18 cellular contexts compared by ENCODE assay signal in the genomic region with DNA sequence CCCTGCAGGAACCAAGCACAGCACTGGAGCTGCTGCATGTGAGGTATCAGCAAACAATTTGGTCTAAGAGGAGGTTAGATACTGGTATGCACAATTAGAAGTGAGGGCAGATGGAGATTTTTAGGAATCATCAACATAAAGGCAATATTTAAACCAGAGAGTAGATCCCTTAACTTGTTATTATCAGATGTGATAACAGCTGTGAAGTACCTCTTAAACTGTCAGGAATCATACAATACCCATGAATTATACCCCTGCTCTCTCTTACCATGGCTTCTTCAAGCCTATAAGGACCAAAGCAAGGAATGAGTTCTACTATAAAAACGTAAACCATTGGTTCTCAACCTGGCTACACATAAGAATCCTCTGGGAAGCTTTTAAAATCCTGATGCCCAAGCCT. TPM values are rescaled to one million over a fixed set of nuclear protein-coding genes. Genes with fewer than 3 reads are reported as not detected.
A peak's percentile ranks its signal among the peaks of the same experiment; 100 is the strongest.
DNase-seq lines count a peak whose midpoint lies in the region; ATAC-seq and TF ChIP-seq lines count a peak whose summit lies in the region.
"Had no signal": no experiment of that assay in that cellular context is flagged by ENCODE, and none has a peak within 500 bp of the region (broad histone marks: within the 10 kb centered on the region; RNA-seq: fewer than 3 reads in every experiment).

No MANE protein-coding gene starts in this region.

- no peak overlapping the region for H3K27ac ChIP-seq in HEK293 (ENCODE audit: extremely low read depth, low read depth, low read length)
- H3K27ac ChIP-seq in SJSA1: peak overlapping the region; percentile 31; the same call in 1 of the 2 replicates
- H3K27ac ChIP-seq in mesenchymal stem cell (ENCODE audit: low read length, poor library complexity, severe bottlenecking): no peak overlapping the region

- H4K91ac ChIP-seq in mesenchymal stem cell (ENCODE audit: low read length): no peak overlapping the region

- peaks cover 1% of the 10 kb centered on the region for H3K79me1 ChIP-seq in mesenchymal stem cell (replicated peaks; ENCODE audit: low read length, poor library complexity, severe bottlenecking)

- H3K4me1 Mint-ChIP-seq in stimulated activated effector memory CD8-positive, alpha-beta T cell treated with anti-CD3 and anti-CD28 coated beads, Interleukin-12 subunit alpha, Interleukin-12 subunit beta, amount 100 ng/mL, for 72 hours: peaks cover 12% of the 10 kb centered on the region

- no peak overlapping the region for H3K14ac ChIP-seq in mesenchymal stem cell (ENCODE audit: low read length in 2 of 2)

- DNase-seq in AG20443 (ENCODE audit: low spot score): peak; percentile 1
- DNase-seq in SJSA1 (ENCODE audit: low read depth in 1 of 2, low spot score in 2 of 2): no peak
- DNase-seq in mesenchymal stem cell: no peak
- no peak for DNase-seq in cerebellar nuclear complex (lab: John Stamatoyannopoulos, UW)
- DNase-seq in DMS 273 (lab: John Stamatoyannopoulos, UW; ENCODE audit: unreplicated experiment): no peak
- DNase-seq in activated CD8-positive, alpha-beta memory T cell treated with anti-CD3 and anti-CD28 coated beads, Interleukin-2, amount 50 U/mL, for 48 hours: no peak
- no peak for DNase-seq in stimulated activated effector memory CD8-positive, alpha-beta T cell treated with anti-CD3 and anti-CD28 coated beads, Interleukin-12 subunit alpha, Interleukin-12 subunit beta, amount 100 ng/mL, for 72 hours (ENCODE audit: low spot score in 2 of 2)
- DNase-seq: BE2C; CD8-positive, alpha-beta memory T cell; DMS153; Karpas-422; NCI-H2081; NCI-H526; NK-92 treated with Interleukin-12 subunit alpha and Interleukin-12 subunit beta, amount 100 ng/mL, for 24 hours; OCI-M1 had no signal

- no peak overlapping the region for H3K23ac ChIP-seq in mesenchymal stem cell (ENCODE audit: low read length in 2 of 2)

- no peak overlapping the region for H3K4me3 ChIP-seq in HEK293 (ENCODE audit: low read depth, low read length)
- H3K4me3 ChIP-seq in SJSA1: no peak overlapping the region
- H3K4me3 ChIP-seq in mesenchymal stem cell (ENCODE audit: insufficient read depth in 1 of 2, low read depth in 1 of 2, low read length in 2 of 2): no peak overlapping the region

- no peaks in the 10 kb centered on the region for H3K9me3 Mint-ChIP-seq in stimulated activated effector memory CD8-positive, alpha-beta T cell treated with anti-CD3 and anti-CD28 coated beads, Interleukin-12 subunit alpha, Interleukin-12 subunit beta, amount 100 ng/mL, for 72 hours
- H3K9me3 Mint-ChIP-seq: CD8-positive, alpha-beta memory T cell had no signal

- no peaks in the 10 kb centered on the region for H3K36me3 Mint-ChIP-seq in stimulated activated effector memory CD8-positive, alpha-beta T cell treated with anti-CD3 and anti-CD28 coated beads, Interleukin-12 subunit alpha, Interleukin-12 subunit beta, amount 100 ng/mL, for 72 hours

- H2BK12ac ChIP-seq in mesenchymal stem cell (ENCODE audit: low read length in 2 of 2): peak overlapping the region; percentile 92 to 95

- no peak overlapping the region for H2AK5ac ChIP-seq in mesenchymal stem cell (ENCODE audit: low read length, severe bottlenecking)

- POLR2A ChIA-PET in HEK293 (lab: Yijun Ruan, JAX): no interaction called here

- 71% methylated on average over 1 of the region's 1 CpG for WGBS in mesenchymal stem cell

- H3K4me3 Mint-ChIP-seq in stimulated activated effector memory CD8-positive, alpha-beta T cell treated with anti-CD3 and anti-CD28 coated beads, Interleukin-12 subunit alpha, Interleukin-12 subunit beta, amount 100 ng/mL, for 72 hours: no peak overlapping the region
- H3K4me3 Mint-ChIP-seq: CD8-positive, alpha-beta memory T cell had no signal

- H3K18ac ChIP-seq in mesenchymal stem cell (ENCODE audit: low read depth in 1 of 2, low read length in 2 of 2): peak overlapping the region in 1 of 2 experiments; percentile 61

- H3K4me1 ChIP-seq in HEK293 (ENCODE audit: control insufficient read depth, insufficient read depth, low read length) (peaks cover 26% of the 10 kb centered on the region), SJSA1 (replicated peaks) (peaks cover 79% of the 10 kb centered on the region), mesenchymal stem cell (ENCODE audit: control insufficient read depth, insufficient read depth, low read depth, low read length) (peaks cover 28% of the 10 kb centered on the region)

- CTCF ChIA-PET in HEK293 (lab: Yijun Ruan, JAX): interaction anchor here (0.6 to 1.2 kb wide), 2 partner anchors 46 to 51 kb away, joined by 3 read pairs; no protein-coding TSS in a partner anchor

- H3K27me3 ChIP-seq in SJSA1 (replicated peaks): no peaks in the 10 kb centered on the region
- H3K27me3 ChIP-seq in mesenchymal stem cell (ENCODE audit: control insufficient read depth in 1 of 2, insufficient read depth in 1 of 2, low read length in 2 of 2): no peaks in the 10 kb centered on the region
- H3K27me3 ChIP-seq: BE2C had no signal

- H3K27ac Mint-ChIP-seq in stimulated activated effector memory CD8-positive, alpha-beta T cell treated with anti-CD3 and anti-CD28 coated beads, Interleukin-12 subunit alpha, Interleukin-12 subunit beta, amount 100 ng/mL, for 72 hours: no peak overlapping the region

- no peak overlapping the region for H2BK5ac ChIP-seq in mesenchymal stem cell (ENCODE audit: low read depth, low read length, poor library complexity, severe bottlenecking)

- ATAC-seq in stimulated activated effector memory CD8-positive, alpha-beta T cell treated with anti-CD3 and anti-CD28 coated beads, Interleukin-12 subunit alpha, Interleukin-12 subunit beta, amount 100 ng/mL, for 72 hours: no peak
- ATAC-seq: HepG2, Right ventricle myocardium inferior had no signal

- H3K4ac ChIP-seq in mesenchymal stem cell (ENCODE audit: low read depth in 1 of 2, low read length in 2 of 2): peak overlapping the region in 1 of 2 experiments; percentile 76

- H3K36me3 ChIP-seq in HEK293 (ENCODE audit: control insufficient read depth in 2 of 2, insufficient read depth in 1 of 2, low read length in 2 of 2): peaks cover 0 to 4% of the 10 kb centered on the region in 2 experiments; a peak in 1 of 3 replicates
- peaks cover 60% of the 10 kb centered on the region for H3K36me3 ChIP-seq in SJSA1
- peaks cover 17 to 52% of the 10 kb centered on the region in 2 experiments for H3K36me3 ChIP-seq in mesenchymal stem cell (ENCODE audit: control insufficient read depth in 1 of 2, insufficient read depth in 2 of 2, low read depth in 1 of 2, low read length in 2 of 2)

- TF ChIP-seq CTCF in HEK293 (tag by site-specific recombination; IDR thresholded peaks at IDR 0.05): no peak

- no peak overlapping the region for H2BK15ac ChIP-seq in mesenchymal stem cell (ENCODE audit: low read depth, poor library complexity, severe bottlenecking)

- no peak overlapping the region for H3K9ac ChIP-seq in mesenchymal stem cell (ENCODE audit: low read length)

- no peak overlapping the region for H2AFZ ChIP-seq in mesenchymal stem cell (ENCODE audit: low read depth, low read length)

- H3K4me2 ChIP-seq in mesenchymal stem cell (ENCODE audit: low read length, poor library complexity, severe bottlenecking): peak overlapping the region; percentile 4

- no peaks in the 10 kb centered on the region for H3K9me3 ChIP-seq in HEK293 (ENCODE audit: control insufficient read depth, insufficient read depth, low read depth, low read length)
- H3K9me3 ChIP-seq in SJSA1 (replicated peaks): no peaks in the 10 kb centered on the region
- H3K9me3 ChIP-seq in mesenchymal stem cell (ENCODE audit: control insufficient read depth, low read length): no peaks in the 10 kb centered on the region
- H3K9me3 ChIP-seq: BE2C had no signal

- no peak overlapping the region for H2BK120ac ChIP-seq in mesenchymal stem cell (ENCODE audit: low read depth, low read length)

- H4K8ac ChIP-seq in mesenchymal stem cell (ENCODE audit: low read length): no peak overlapping the region

TF ChIP-seq in HEK293, 187 proteins besides CTCF, POLR2A, EP300 and RAD21 (continues in another document):
- TF ChIP-seq SP7 (tag by site-specific recombination; IDR thresholded peaks at IDR 0.05): peak; percentile 90
- TF ChIP-seq ZNF140 (tag by site-specific recombination; IDR thresholded peaks at IDR 0.05): no peak
- TF ChIP-seq ZNF626 (tag by site-specific recombination; IDR thresholded peaks at IDR 0.05): no peak
- TF ChIP-seq ZSCAN16 (tag by site-specific recombination; IDR thresholded peaks at IDR 0.05): 0 out of 2 replicates have a peak, but pooled peaks have one; percentile 54
- TF ChIP-seq ZNF629 (tag by site-specific recombination; IDR thresholded peaks at IDR 0.05): no peak
- TF ChIP-seq, protein P1, sequence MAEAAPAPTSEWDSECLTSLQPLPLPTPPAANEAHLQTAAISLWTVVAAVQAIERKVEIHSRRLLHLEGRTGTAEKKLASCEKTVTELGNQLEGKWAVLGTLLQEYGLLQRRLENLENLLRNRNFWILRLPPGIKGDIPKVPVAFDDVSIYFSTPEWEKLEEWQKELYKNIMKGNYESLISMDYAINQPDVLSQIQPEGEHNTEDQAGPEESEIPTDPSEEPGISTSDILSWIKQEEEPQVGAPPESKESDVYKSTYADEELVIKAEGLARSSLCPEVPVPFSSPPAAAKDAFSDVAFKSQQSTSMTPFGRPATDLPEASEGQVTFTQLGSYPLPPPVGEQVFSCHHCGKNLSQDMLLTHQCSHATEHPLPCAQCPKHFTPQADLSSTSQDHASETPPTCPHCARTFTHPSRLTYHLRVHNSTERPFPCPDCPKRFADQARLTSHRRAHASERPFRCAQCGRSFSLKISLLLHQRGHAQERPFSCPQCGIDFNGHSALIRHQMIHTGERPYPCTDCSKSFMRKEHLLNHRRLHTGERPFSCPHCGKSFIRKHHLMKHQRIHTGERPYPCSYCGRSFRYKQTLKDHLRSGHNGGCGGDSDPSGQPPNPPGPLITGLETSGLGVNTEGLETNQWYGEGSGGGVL (tag by site-specific recombination; IDR thresholded peaks at IDR 0.05): no peak
- TF ChIP-seq ZNF692 (tag by site-specific recombination; IDR thresholded peaks at IDR 0.05): no peak

RNA-seq across cellular contexts. Expression of gene BCAR3, which starts 3.9 kb away (rescaled TPM):
- 49.5 and 50.4 TPM in 2 replicates for total RNA-seq in SJSA1 (2014; rRNA removed; shearing (Covaris generic))
- polyA plus RNA-seq in mesenchymal stem cell (2013, experiment 1 of 2): 23.6 TPM
- polyA plus RNA-seq in mesenchymal stem cell (2013, experiment 2 of 2): 22.7 TPM
